Comparison of ENCODE assay signal across 1 cellular context in the genomic region with DNA sequence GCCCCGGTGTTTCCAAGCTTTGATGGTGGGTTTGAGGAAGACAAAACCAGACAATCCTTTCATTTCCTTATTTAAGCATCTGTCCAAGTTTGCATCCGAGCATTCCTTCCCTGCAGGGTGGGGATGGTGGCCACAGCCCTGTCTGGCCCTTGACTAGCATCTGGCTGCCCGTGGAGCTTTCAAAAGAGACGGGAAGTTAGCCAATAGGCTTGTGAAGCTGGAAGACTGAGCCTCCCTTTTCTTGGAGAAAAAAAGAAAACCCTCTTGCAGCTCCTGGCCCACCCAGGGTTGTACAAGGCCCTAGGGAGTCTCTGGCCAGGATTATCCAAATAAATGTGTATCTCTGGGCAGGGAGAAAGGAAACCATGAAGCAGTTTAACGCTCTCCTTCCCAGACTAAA.
TF ChIP-seq lines count a peak whose summit lies in the region.

No MANE protein-coding gene starts in this region.

TF ChIP-seq in IMR-90, 13 proteins besides CTCF, POLR2A, EP300 and RAD21:
- TF ChIP-seq MAZ (IDR thresholded peaks at IDR 0.05; ENCODE audit: borderline replicate concordance, low read depth, low read length) (no peak), FOS (IDR thresholded peaks at IDR 0.05; ENCODE audit: low read depth, low read length) (no peak), ELK1 (IDR thresholded peaks at IDR 0.05; ENCODE audit: borderline replicate concordance, low read depth, low read length) (no peak), NFE2L2 (IDR thresholded peaks at IDR 0.05; ENCODE audit: low read depth, low read length) (no peak), RCOR1 (IDR thresholded peaks at IDR 0.05; ENCODE audit: insufficient replicate concordance, low read length) (no peak), CHD1 (IDR thresholded peaks at IDR 0.05; ENCODE audit: low read depth, low read length) (no peak), CEBPB (IDR thresholded peaks at IDR 0.05; ENCODE audit: low read depth, low read length) (no peak), MAFK (IDR thresholded peaks at IDR 0.05; ENCODE audit: low read depth, low read length) (no peak), USF2 (IDR thresholded peaks at IDR 0.05; ENCODE audit: low read depth, low read length) (no peak), MXI1 (IDR thresholded peaks at IDR 0.05; ENCODE audit: borderline replicate concordance, low read depth, low read length) (no peak), SMC3 (IDR thresholded peaks at IDR 0.05; ENCODE audit: low read depth, low read length) (no peak), RFX5 (IDR thresholded peaks at IDR 0.05; ENCODE audit: low read depth, low read length) (no peak), BHLHE40 (IDR thresholded peaks at IDR 0.05; ENCODE audit: low read depth, low read length) (no peak)
